11 cellular contexts compared by ENCODE assay signal in genomic region chr22:45804986-45805325, GRCh38.
A peak's percentile ranks its signal among the peaks of the same experiment; 100 is the strongest.
DNase-seq lines count a peak whose midpoint lies in the region; ATAC-seq, FAIRE-seq and TF ChIP-seq lines count a peak whose summit lies in the region.
"Had no signal": no experiment of that assay in that cellular context is flagged by ENCODE, and none has a peak within 500 bp of the region (broad histone marks: within the 10 kb centered on the region; RNA-seq: fewer than 3 reads in every experiment).

No MANE protein-coding gene starts in this region.

- peaks cover 25% of the 10 kb centered on the region for H3K4me1 ChIP-seq in keratinocyte (ENCODE audit: control insufficient read depth, extremely low read depth, insufficient read depth, low read length)
- H3K4me1 ChIP-seq: Peyer's patch had no signal

- H3K9me3 ChIP-seq in keratinocyte (ENCODE audit: control insufficient read depth, low read depth, low read length), result no peaks in the 10 kb centered on the region
- H3K9me3 ChIP-seq: Peyer's patch had no signal

- TF ChIP-seq CTCF in AG10803 (conservative IDR thresholded peaks at IDR 0.05; ENCODE audit: low read length) (no peak), keratinocyte (optimal IDR thresholded peaks at IDR 0.05 in 1 of 3, IDR thresholded peaks at IDR 0.05 in 1 of 3, conservative IDR thresholded peaks at IDR 0.05 in 1 of 3; ENCODE audit: extremely low read depth in 1 of 3, insufficient read depth in 2 of 3, low read length in 3 of 3) (no peak)

- H3K9me1 ChIP-seq in keratinocyte (ENCODE audit: control insufficient read depth, extremely low read depth, insufficient read depth, low read length), result peaks cover 3% of the 10 kb centered on the region

- peak; percentile 99 for FAIRE-seq in keratinocyte (lab: Jason Lieb, UNC)

- peak; percentile 98 for DNase-seq in AG10803 (ENCODE audit: low read depth)
- DNase-seq in M059J (ENCODE audit: low read depth), result peak; percentile 97
- peak; percentile 100 for DNase-seq in amniotic epithelial cell (ENCODE audit: low read depth)
- peak; percentile 69 for DNase-seq in keratinocyte (ENCODE audit: low read depth, low spot score)
- DNase-seq in GM19238 (ENCODE audit: insufficient read length, low spot score), result no peak
- DNase-seq: activated CD4-positive, alpha-beta T cell treated with anti-CD3 and anti-CD28 coated beads, Interleukin-2, amount 50 U/mL, for 4 hours; Kasumi-1; Peyer's patch had no signal

- H3K4me2 ChIP-seq in keratinocyte (ENCODE audit: control insufficient read depth, extremely low read depth, insufficient read depth, low read depth, low read length), result peak overlapping the region; percentile 73

- no peak for ATAC-seq in HG03196 (IDR thresholded peaks at IDR 0.05; ENCODE audit: unreplicated experiment)
- no peak for ATAC-seq in HG03108 (IDR thresholded peaks at IDR 0.05; ENCODE audit: unreplicated experiment)
- ATAC-seq in GM21723 (IDR thresholded peaks at IDR 0.05; ENCODE audit: unreplicated experiment), result no peak

- H3K79me2 ChIP-seq in keratinocyte (ENCODE audit: control insufficient read depth, insufficient read depth, low read length), result no peaks in the 10 kb centered on the region

- peak overlapping the region; percentile 42 for H3K9ac ChIP-seq in keratinocyte (ENCODE audit: control insufficient read depth, extremely low read depth, insufficient read depth, low read length)

- H3K4me3 ChIP-seq in AG10803 (ENCODE audit: low read length) (no peak overlapping the region), keratinocyte (ENCODE audit: control insufficient read depth in 2 of 3, extremely low read depth in 1 of 3, insufficient read depth in 2 of 3, low read depth in 1 of 3, low read length in 3 of 3) (no peak overlapping the region)
- H3K4me3 ChIP-seq: Peyer's patch had no signal

- no peaks in the 10 kb centered on the region for H3K27me3 ChIP-seq in keratinocyte (ENCODE audit: control insufficient read depth, extremely low read depth, insufficient read depth, low read length)
- H3K27me3 ChIP-seq: Peyer's patch had no signal

- H2AFZ ChIP-seq in keratinocyte (ENCODE audit: control insufficient read depth, low read length), result no peak overlapping the region

- dilution Hi-C loops in keratinocyte (cut with MboI; ENCODE audit: extremely low pct_ligation_motif_present, low sequenced_read_pairs), result no loop called here

- peak overlapping the region; percentile 81 for H3K27ac ChIP-seq in keratinocyte (ENCODE audit: control insufficient read depth, insufficient read depth, low read length)
- H3K27ac ChIP-seq: Peyer's patch had no signal

- H3K36me3 ChIP-seq in keratinocyte (ENCODE audit: control insufficient read depth in 2 of 2, extremely low read depth in 1 of 2, insufficient read depth in 2 of 2, low read length in 2 of 2), result peaks cover 6 to 14% of the 10 kb centered on the region in 2 experiments
- H3K36me3 ChIP-seq: Peyer's patch had no signal

- H4K20me1 ChIP-seq in keratinocyte (ENCODE audit: control insufficient read depth, extremely low read depth, insufficient read depth, low read length), result peaks cover 4% of the 10 kb centered on the region
